ENCODE assay signal across 2 cellular contexts in genomic region chr6:20881365-20881764, GRCh38.
TF ChIP-seq lines count a peak whose summit lies in the region.

No MANE protein-coding gene starts in this region.

TF ChIP-seq in H1, 55 proteins besides CTCF, POLR2A, EP300 and RAD21:
- TF ChIP-seq CTBP2 (IDR thresholded peaks at IDR 0.05; ENCODE audit: borderline replicate concordance, insufficient read depth, insufficient read length, low read length) (no peak), MAFK (IDR thresholded peaks at IDR 0.05; ENCODE audit: low read depth, low read length) (no peak), SUZ12 (IDR thresholded peaks at IDR 0.05; ENCODE audit: low read length) (no peak), TEAD4 (IDR thresholded peaks at IDR 0.05; ENCODE audit: low read depth, low read length) (no peak), HDAC6 (IDR thresholded peaks at IDR 0.05; ENCODE audit: low read depth, low read length) (no peak), RXRA (IDR thresholded peaks at IDR 0.05; ENCODE audit: insufficient read depth, low read depth, low read length) (no peak), POU5F1 (IDR thresholded peaks at IDR 0.05; ENCODE audit: low read depth, low read length) (no peak), SP4 (IDR thresholded peaks at IDR 0.05; ENCODE audit: low read length) (no peak), SIN3A (conservative IDR thresholded peaks at IDR 0.05 in 1 of 2, IDR thresholded peaks at IDR 0.05 in 1 of 2; ENCODE audit: low read depth in 1 of 2, low read length in 2 of 2) (no peak), EZH2 (IDR thresholded peaks at IDR 0.05; ENCODE audit: low read depth, low read length, severe bottlenecking) (no peak), CBX8 (IDR thresholded peaks at IDR 0.05; ENCODE audit: borderline replicate concordance, low read depth, low read length) (no peak), SP2 (IDR thresholded peaks at IDR 0.05; ENCODE audit: low read length) (no peak), KDM1A (IDR thresholded peaks at IDR 0.05; ENCODE audit: borderline replicate concordance, low read length) (no peak), CHD2 (IDR thresholded peaks at IDR 0.05; ENCODE audit: low read length) (no peak), BCL11A (IDR thresholded peaks at IDR 0.05; ENCODE audit: low read depth in 2 of 2, low read length in 2 of 2) (no peak), ZNF274 (IDR thresholded peaks at IDR 0.05; ENCODE audit: borderline replicate concordance, extremely low read depth, low read length) (no peak), SIRT6 (IDR thresholded peaks at IDR 0.05; ENCODE audit: low read length) (no peak)
- TF ChIP-seq, protein P1, sequence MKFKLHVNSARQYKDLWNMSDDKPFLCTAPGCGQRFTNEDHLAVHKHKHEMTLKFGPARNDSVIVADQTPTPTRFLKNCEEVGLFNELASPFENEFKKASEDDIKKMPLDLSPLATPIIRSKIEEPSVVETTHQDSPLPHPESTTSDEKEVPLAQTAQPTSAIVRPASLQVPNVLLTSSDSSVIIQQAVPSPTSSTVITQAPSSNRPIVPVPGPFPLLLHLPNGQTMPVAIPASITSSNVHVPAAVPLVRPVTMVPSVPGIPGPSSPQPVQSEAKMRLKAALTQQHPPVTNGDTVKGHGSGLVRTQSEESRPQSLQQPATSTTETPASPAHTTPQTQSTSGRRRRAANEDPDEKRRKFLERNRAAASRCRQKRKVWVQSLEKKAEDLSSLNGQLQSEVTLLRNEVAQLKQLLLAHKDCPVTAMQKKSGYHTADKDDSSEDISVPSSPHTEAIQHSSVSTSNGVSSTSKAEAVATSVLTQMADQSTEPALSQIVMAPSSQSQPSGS (IDR thresholded peaks at IDR 0.05; ENCODE audit: low read length): no peak

TF ChIP-seq in liver, 16 proteins besides CTCF, POLR2A, EP300 and RAD21:
- TF ChIP-seq RXRA (IDR thresholded peaks at IDR 0.05) (peak in 1 of 2 donors; percentile 53), FOXA2 (IDR thresholded peaks at IDR 0.05) (peak; percentile 26), YY1 (IDR thresholded peaks at IDR 0.05) (peak; percentile 74), HNF4A (conservative IDR thresholded peaks at IDR 0.05) (peak; percentile 16 to 34), REST (IDR thresholded peaks at IDR 0.05) (no peak), HNF4G (IDR thresholded peaks at IDR 0.05) (no peak), TAF1 (conservative IDR thresholded peaks at IDR 0.05) (no peak), GABPA (IDR thresholded peaks at IDR 0.05 in 1 of 2, conservative IDR thresholded peaks at IDR 0.05 in 1 of 2) (no peak), FOXA1 (IDR thresholded peaks at IDR 0.05) (no peak), NR2F2 (IDR thresholded peaks at IDR 0.05) (no peak), JUND (IDR thresholded peaks at IDR 0.05) (peak in 1 of 2 donors; percentile 18), SP1 (IDR thresholded peaks at IDR 0.05) (peak; percentile 56), EGR1 (IDR thresholded peaks at IDR 0.05; ENCODE audit: low read depth in 2 of 2) (no peak)
- TF ChIP-seq, protein P2, sequence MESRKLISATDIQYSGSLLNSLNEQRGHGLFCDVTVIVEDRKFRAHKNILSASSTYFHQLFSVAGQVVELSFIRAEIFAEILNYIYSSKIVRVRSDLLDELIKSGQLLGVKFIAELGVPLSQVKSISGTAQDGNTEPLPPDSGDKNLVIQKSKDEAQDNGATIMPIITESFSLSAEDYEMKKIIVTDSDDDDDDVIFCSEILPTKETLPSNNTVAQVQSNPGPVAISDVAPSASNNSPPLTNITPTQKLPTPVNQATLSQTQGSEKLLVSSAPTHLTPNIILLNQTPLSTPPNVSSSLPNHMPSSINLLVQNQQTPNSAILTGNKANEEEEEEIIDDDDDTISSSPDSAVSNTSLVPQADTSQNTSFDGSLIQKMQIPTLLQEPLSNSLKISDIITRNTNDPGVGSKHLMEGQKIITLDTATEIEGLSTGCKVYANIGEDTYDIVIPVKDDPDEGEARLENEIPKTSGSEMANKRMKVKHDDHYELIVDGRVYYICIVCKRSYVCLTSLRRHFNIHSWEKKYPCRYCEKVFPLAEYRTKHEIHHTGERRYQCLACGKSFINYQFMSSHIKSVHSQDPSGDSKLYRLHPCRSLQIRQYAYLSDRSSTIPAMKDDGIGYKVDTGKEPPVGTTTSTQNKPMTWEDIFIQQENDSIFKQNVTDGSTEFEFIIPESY (IDR thresholded peaks at IDR 0.05): no peak
- TF ChIP-seq, protein P3, sequence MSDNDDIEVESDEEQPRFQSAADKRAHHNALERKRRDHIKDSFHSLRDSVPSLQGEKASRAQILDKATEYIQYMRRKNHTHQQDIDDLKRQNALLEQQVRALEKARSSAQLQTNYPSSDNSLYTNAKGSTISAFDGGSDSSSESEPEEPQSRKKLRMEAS (IDR thresholded peaks at IDR 0.05): no peak
- TF ChIP-seq, protein P4, sequence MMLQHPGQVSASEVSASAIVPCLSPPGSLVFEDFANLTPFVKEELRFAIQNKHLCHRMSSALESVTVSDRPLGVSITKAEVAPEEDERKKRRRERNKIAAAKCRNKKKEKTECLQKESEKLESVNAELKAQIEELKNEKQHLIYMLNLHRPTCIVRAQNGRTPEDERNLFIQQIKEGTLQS (IDR thresholded peaks at IDR 0.05): no peak
